In genomic region chr9:93209097-93209496, GRCh38 we compare ENCODE assay signal across 1 cellular context.
TF ChIP-seq lines count a peak whose summit lies in the region.

No MANE protein-coding gene starts in this region.

TF ChIP-seq in HepG2, 621 proteins besides CTCF, POLR2A, EP300 and RAD21 (continued from another document and continues in another):
- TF ChIP-seq SOX6 (IDR thresholded peaks at IDR 0.05) (no peak), SOX6 (CRISPR knock-in tag; IDR thresholded peaks at IDR 0.05) (peak; percentile 43), GATAD2A (CRISPR knock-in tag; IDR thresholded peaks at IDR 0.05) (peak; percentile 61), HNF4A (CRISPR knock-in tag; IDR thresholded peaks at IDR 0.05) (peak; percentile 88), HNRNPL (IDR thresholded peaks at IDR 0.05; ENCODE audit: low read depth, low read length) (0 out of 2 replicates have a peak, but pooled peaks have one; percentile 27), PAXIP1 (CRISPR knock-in tag; conservative IDR thresholded peaks at IDR 0.05) (peak; percentile 67), ZNF546 (CRISPR knock-in tag; conservative IDR thresholded peaks at IDR 0.05) (no peak), NRL (CRISPR knock-in tag; IDR thresholded peaks at IDR 0.05; ENCODE audit: borderline replicate concordance) (0 out of 2 replicates have a peak, but pooled peaks have one; percentile 45), NCOA2 (CRISPR knock-in tag; IDR thresholded peaks at IDR 0.05) (0 out of 2 replicates have a peak, but pooled peaks have one; percentile 14), LCORL (IDR thresholded peaks at IDR 0.05) (no peak), LCORL (CRISPR knock-in tag; IDR thresholded peaks at IDR 0.05) (peak; percentile 51; the same call in 1 of the 2 replicates), HDAC6 (IDR thresholded peaks at IDR 0.05; ENCODE audit: low read depth, low read length) (no peak), BATF2 (CRISPR knock-in tag; IDR thresholded peaks at IDR 0.05) (no peak), KLF9 (CRISPR knock-in tag; IDR thresholded peaks at IDR 0.05; ENCODE audit: low read depth) (no peak), ZNF513 (CRISPR knock-in tag; conservative IDR thresholded peaks at IDR 0.05) (no peak), THRA (CRISPR knock-in tag; IDR thresholded peaks at IDR 0.05; ENCODE audit: borderline replicate concordance) (no peak), HOXA3 (CRISPR knock-in tag; IDR thresholded peaks at IDR 0.05) (peak; percentile 57; the same call in 1 of the 2 replicates), HNF4G (IDR thresholded peaks at IDR 0.05; ENCODE audit: borderline replicate concordance, low read depth, low read length) (peak; percentile 89), HNF4G (CRISPR knock-in tag; IDR thresholded peaks at IDR 0.05; ENCODE audit: borderline replicate concordance, low read depth) (no peak; the same call in 1 of the 2 replicates), ARID5B (CRISPR knock-in tag; IDR thresholded peaks at IDR 0.05) (peak; percentile 40; the same call in 1 of the 2 replicates), ZNF343 (CRISPR knock-in tag; IDR thresholded peaks at IDR 0.05) (no peak), ATF3 (CRISPR knock-in tag; IDR thresholded peaks at IDR 0.05) (no peak), NR0B2 (CRISPR knock-in tag; IDR thresholded peaks at IDR 0.05) (0 out of 2 replicates have a peak, but pooled peaks have one; percentile 26), ZNF687 (CRISPR knock-in tag; IDR thresholded peaks at IDR 0.05) (peak; percentile 74), SOX13 (IDR thresholded peaks at IDR 0.05) (no peak), SOX13 (CRISPR knock-in tag; conservative IDR thresholded peaks at IDR 0.05 in 1 of 2, IDR thresholded peaks at IDR 0.05 in 1 of 2) (peak in 1 of 2 experiments; percentile 49; a peak in 1 of 4 replicates), MEIS1 (CRISPR knock-in tag; IDR thresholded peaks at IDR 0.05; ENCODE audit: borderline replicate concordance) (no peak), ZNF646 (CRISPR knock-in tag; IDR thresholded peaks at IDR 0.05) (no peak), FOXA1 (IDR thresholded peaks at IDR 0.05) (no peak), FOXA1 (CRISPR knock-in tag; IDR thresholded peaks at IDR 0.05) (no peak), MTA1 (CRISPR knock-in tag; IDR thresholded peaks at IDR 0.05; ENCODE audit: borderline replicate concordance) (peak; percentile 47), ZMYM4 (CRISPR knock-in tag; IDR thresholded peaks at IDR 0.05) (0 out of 2 replicates have a peak, but pooled peaks have one; percentile 25)
